8 cellular contexts compared by ENCODE assay signal in the genomic region with DNA sequence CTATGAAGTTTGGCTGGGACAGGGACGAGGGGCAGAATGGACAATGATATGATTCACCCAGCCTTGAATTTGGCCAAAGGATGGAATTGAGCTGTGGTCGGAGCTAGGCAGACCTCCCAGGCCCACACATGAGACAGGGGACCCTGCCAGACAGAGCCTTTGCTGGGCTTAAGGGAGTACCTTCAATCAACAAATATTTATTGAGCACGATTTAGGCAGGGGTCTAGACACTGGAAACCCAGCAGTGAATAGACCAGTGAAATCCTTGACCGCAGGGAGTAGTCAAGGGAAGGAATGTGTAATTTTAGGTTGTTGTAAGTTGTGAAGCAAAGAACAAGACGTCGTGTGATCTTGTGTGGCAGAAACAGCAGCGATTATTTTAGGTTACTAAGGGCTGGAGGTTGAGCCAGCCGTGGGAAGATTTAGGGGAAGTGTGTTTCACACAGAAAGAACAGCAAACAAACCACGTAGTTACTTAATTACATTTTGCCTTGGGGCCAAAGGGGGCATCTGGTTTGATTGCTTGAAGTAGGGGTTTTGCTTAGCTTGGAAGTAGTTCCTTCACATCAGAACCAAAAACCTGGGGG. TPM values are rescaled to one million over a fixed set of nuclear protein-coding genes. Genes with fewer than 3 reads are reported as not detected.
DNase-seq lines count a peak whose midpoint lies in the region; ATAC-seq and TF ChIP-seq lines count a peak whose summit lies in the region.

No MANE protein-coding gene starts in this region.

- H3K36me3 ChIP-seq in CD4-positive, CD25-positive, alpha-beta regulatory T cell (ENCODE audit: control insufficient read depth, insufficient read depth, low read length): no peaks in the 10 kb centered on the region
- peaks cover 3 to 5% of the 10 kb centered on the region in 2 donors for H3K36me3 ChIP-seq in neuronal stem cell (replicated peaks in 1 of 2; ENCODE audit: control insufficient read depth in 2 of 2, insufficient read depth in 2 of 2, low read length in 2 of 2)

- no peak overlapping the region for H2BK5ac ChIP-seq in neuronal stem cell (ENCODE audit: low read length)

- H2AFZ ChIP-seq in neuronal stem cell (ENCODE audit: low read length): no peak overlapping the region

- peak overlapping the region; percentile 96 to 100 (median 100) for H3K27ac Mint-ChIP-seq in CD4-positive, CD25-positive, alpha-beta regulatory T cell
- peak overlapping the region; percentile 96 for H3K27ac Mint-ChIP-seq in effector memory CD8-positive, alpha-beta T cell

- DNase-seq in CD4-positive, CD25-positive, alpha-beta regulatory T cell: peak; percentile 10 to 73 (median 69)
- peak; percentile 29 to 45 (median 33) for DNase-seq in effector memory CD8-positive, alpha-beta T cell
- no peak for DNase-seq in neuronal stem cell (ENCODE audit: low spot score)
- DNase-seq in AG08396 (ENCODE audit: low spot score): no peak
- no peak for DNase-seq in COLO668 (lab: John Stamatoyannopoulos, UW; ENCODE audit: unreplicated experiment)
- DNase-seq in HPDE6-E6E7 (ENCODE audit: extremely low spot score): no peak

- no peak overlapping the region for H3K4ac ChIP-seq in neuronal stem cell (ENCODE audit: low read length)

- H2AK5ac ChIP-seq in neuronal stem cell (ENCODE audit: low read depth, low read length): peak overlapping the region; percentile 68

- peaks cover 2% of the 10 kb centered on the region for H3K27me3 ChIP-seq in CD4-positive, CD25-positive, alpha-beta regulatory T cell (ENCODE audit: control insufficient read depth, insufficient read depth, low read length)
- H3K27me3 ChIP-seq in neuronal stem cell (ENCODE audit: control insufficient read depth in 3 of 3, insufficient read depth in 3 of 3, low read depth in 1 of 3, low read length in 3 of 3): no peaks in the 10 kb centered on the region

- no peak overlapping the region for H4K91ac ChIP-seq in neuronal stem cell (ENCODE audit: low read depth, low read length, poor library complexity)

- H3K9ac ChIP-seq in neuronal stem cell (ENCODE audit: low read depth, low read length, poor library complexity): peak overlapping the region; percentile 79

- H3K4me1 Mint-ChIP-seq in CD4-positive, CD25-positive, alpha-beta regulatory T cell: peaks cover 0 to 51% (median 32%) of the 10 kb centered on the region in 4 donors
- peaks cover 22 to 23% of the 10 kb centered on the region in 2 donors for H3K4me1 Mint-ChIP-seq in effector memory CD8-positive, alpha-beta T cell (ENCODE audit: low read depth in 2 of 2)

- peak overlapping the region; percentile 83 for H3K4me3 ChIP-seq in CD4-positive, CD25-positive, alpha-beta regulatory T cell (ENCODE audit: low read depth, low read length)
- peak overlapping the region; percentile 95 for H3K4me3 ChIP-seq in WI38 (ENCODE audit: low read depth, low read length)
- peak overlapping the region in 1 of 2 donors; percentile 90 for H3K4me3 ChIP-seq in neuronal stem cell (ENCODE audit: low read length in 2 of 2)

- H3K9me3 ChIP-seq in CD4-positive, CD25-positive, alpha-beta regulatory T cell (ENCODE audit: control insufficient read depth in 2 of 2, low read length in 2 of 2): no peaks in the 10 kb centered on the region
- peaks cover 4 to 7% of the 10 kb centered on the region in 2 donors for H3K9me3 ChIP-seq in neuronal stem cell (replicated peaks in 1 of 2; ENCODE audit: control insufficient read depth in 2 of 2, insufficient read depth in 1 of 2, low read depth in 1 of 2, low read length in 2 of 2)

- H2BK15ac ChIP-seq in neuronal stem cell (ENCODE audit: low read length): no peak overlapping the region

- H2BK120ac ChIP-seq in neuronal stem cell (ENCODE audit: low read depth, low read length): no peak overlapping the region

- peaks cover 11% of the 10 kb centered on the region for H3K36me3 Mint-ChIP-seq in CD4-positive, CD25-positive, alpha-beta regulatory T cell
- H3K36me3 Mint-ChIP-seq in effector memory CD8-positive, alpha-beta T cell (ENCODE audit: insufficient read depth): peaks cover 27% of the 10 kb centered on the region

- H3K4me1 ChIP-seq in CD4-positive, CD25-positive, alpha-beta regulatory T cell (ENCODE audit: control insufficient read depth, insufficient read depth, low read length, poor library complexity, severe bottlenecking): peaks cover 48% of the 10 kb centered on the region
- H3K4me1 ChIP-seq in neuronal stem cell (ENCODE audit: control insufficient read depth in 2 of 2, insufficient read depth in 1 of 2, low read depth in 1 of 2, low read length in 2 of 2): peaks cover 0 to 2% of the 10 kb centered on the region in 2 donors

- no peak overlapping the region for H3K18ac ChIP-seq in neuronal stem cell (ENCODE audit: low read length)

- no peak overlapping the region for H4K8ac ChIP-seq in neuronal stem cell (ENCODE audit: low read depth, low read length)

- no peak overlapping the region for H3K4me2 ChIP-seq in neuronal stem cell (ENCODE audit: insufficient read depth, low read length, poor library complexity, severe bottlenecking)

- no peak overlapping the region for H3K23ac ChIP-seq in neuronal stem cell (ENCODE audit: low read depth, low read length, poor library complexity)

- no CpG with 5 or more reads among the region's 9 CpGs for WGBS in neuronal stem cell (ENCODE audit: extremely low coverage in 2 of 2, insufficient read length in 2 of 2, insufficient replicate concordance in 1 of 2), 2 donors

- no peak overlapping the region for H2BK12ac ChIP-seq in neuronal stem cell (ENCODE audit: low read length)

- H3K27ac ChIP-seq in CD4-positive, CD25-positive, alpha-beta regulatory T cell (ENCODE audit: insufficient read depth, low read length, poor library complexity, severe bottlenecking): peak overlapping the region; percentile 98
- no peak overlapping the region for H3K27ac ChIP-seq in neuronal stem cell (replicated peaks; ENCODE audit: low read length)

- no peak overlapping the region for H3K14ac ChIP-seq in neuronal stem cell (ENCODE audit: low read length)

- peaks cover 0 to 2% (median 0%) of the 10 kb centered on the region in 7 donors for H3K9me3 Mint-ChIP-seq in CD4-positive, CD25-positive, alpha-beta regulatory T cell
- H3K9me3 Mint-ChIP-seq in effector memory CD8-positive, alpha-beta T cell: no peaks in the 10 kb centered on the region

- peaks cover 13% of the 10 kb centered on the region for H3K27me3 Mint-ChIP-seq in CD4-positive, CD25-positive, alpha-beta regulatory T cell
- H3K27me3 Mint-ChIP-seq in effector memory CD8-positive, alpha-beta T cell: no peaks in the 10 kb centered on the region

- peak; percentile 10 to 11 for ATAC-seq in CD4-positive, CD25-positive, alpha-beta regulatory T cell (ENCODE audit: low read depth in 2 of 2)
- peak; percentile 5 for ATAC-seq in HG02938 (IDR thresholded peaks at IDR 0.05; ENCODE audit: unreplicated experiment)
- ATAC-seq in effector memory CD8-positive, alpha-beta T cell (replicated peaks): peak; percentile 39

- peaks cover 12% of the 10 kb centered on the region for H3K79me1 ChIP-seq in neuronal stem cell (ENCODE audit: low read depth, low read length)

- peak overlapping the region; percentile 98 to 100 (median 100) for H3K4me3 Mint-ChIP-seq in CD4-positive, CD25-positive, alpha-beta regulatory T cell
- peak overlapping the region; percentile 87 to 98 for H3K4me3 Mint-ChIP-seq in effector memory CD8-positive, alpha-beta T cell

- TF ChIP-seq CTCF in WI38 (IDR thresholded peaks at IDR 0.05; ENCODE audit: low read depth, low read length): no peak

RNA-seq across cellular contexts. Expression of a gene that starts 16.9 kb away (rescaled TPM):
- not detected for total RNA-seq in CD4-positive, CD25-positive, alpha-beta regulatory T cell
- polyA plus RNA-seq in CD4-positive, CD25-positive, alpha-beta regulatory T cell: not detected
- 0.29 TPM for polyA plus RNA-seq in neuronal stem cell (2013, experiment 1 of 2)
- polyA plus RNA-seq in neuronal stem cell (2013, experiment 2 of 2): 0.25 TPM

RNA-seq across cellular contexts. Expression of a gene that starts 21.4 kb away (rescaled TPM):
- 236 TPM for total RNA-seq in CD4-positive, CD25-positive, alpha-beta regulatory T cell
- polyA plus RNA-seq in CD4-positive, CD25-positive, alpha-beta regulatory T cell: 100 to 1,000 TPM; 225 to 280 (median 255) TPM
- 86.1 TPM for polyA plus RNA-seq in neuronal stem cell (2013, experiment 1 of 2)
- 84.2 TPM for polyA plus RNA-seq in neuronal stem cell (2013, experiment 2 of 2)

RNA-seq across cellular contexts. Expression of a gene that starts 35.2 kb away (rescaled TPM):
- 57.0 TPM for total RNA-seq in CD4-positive, CD25-positive, alpha-beta regulatory T cell
- polyA plus RNA-seq in CD4-positive, CD25-positive, alpha-beta regulatory T cell: 100 to 1,000 TPM in 3 of 4 donors, 10 to 100 TPM in 1; 92.6 to 125 (median 113) TPM
- 2.9 TPM for polyA plus RNA-seq in neuronal stem cell (2013, experiment 1 of 2)
- 2.6 TPM for polyA plus RNA-seq in neuronal stem cell (2013, experiment 2 of 2)

RNA-seq across cellular contexts. Expression of a gene that starts 38.2 kb away (rescaled TPM):
- total RNA-seq in CD4-positive, CD25-positive, alpha-beta regulatory T cell: 34.6 TPM
- polyA plus RNA-seq in CD4-positive, CD25-positive, alpha-beta regulatory T cell: 10 to 100 TPM in 3 of 4 donors, 1 to 10 TPM in 1; 8.6 to 13.8 (median 12.0) TPM
- 19.4 TPM for polyA plus RNA-seq in neuronal stem cell (2013, experiment 1 of 2)
- 18.1 TPM for polyA plus RNA-seq in neuronal stem cell (2013, experiment 2 of 2)

RNA-seq across cellular contexts. Expression of a gene that starts 50.2 kb away (rescaled TPM):
- 444 TPM for total RNA-seq in CD4-positive, CD25-positive, alpha-beta regulatory T cell
- polyA plus RNA-seq in CD4-positive, CD25-positive, alpha-beta regulatory T cell: 10 to 100 TPM; 54.8 to 70.8 (median 62.1) TPM
- polyA plus RNA-seq in neuronal stem cell (2013, experiment 1 of 2): 416 TPM
- 418 TPM for polyA plus RNA-seq in neuronal stem cell (2013, experiment 2 of 2)

Comparison
In these comparisons a context has a peak if more than half of its experiments do, and no peak if none do; other contexts are left out.
1. DNase-seq: peak in CD4-positive, CD25-positive, alpha-beta regulatory T cell (3 of 3) and effector memory CD8-positive, alpha-beta T cell (3 of 3); none in neuronal stem cell (single experiment), AG08396 (single experiment), COLO668 (single experiment) and HPDE6-E6E7 (single experiment).
2. Peak in every context shown above with its lines, with median percentiles within 50 percentile points of each other: ATAC-seq.